15 cellular contexts compared by ENCODE assay signal in the genomic region with DNA sequence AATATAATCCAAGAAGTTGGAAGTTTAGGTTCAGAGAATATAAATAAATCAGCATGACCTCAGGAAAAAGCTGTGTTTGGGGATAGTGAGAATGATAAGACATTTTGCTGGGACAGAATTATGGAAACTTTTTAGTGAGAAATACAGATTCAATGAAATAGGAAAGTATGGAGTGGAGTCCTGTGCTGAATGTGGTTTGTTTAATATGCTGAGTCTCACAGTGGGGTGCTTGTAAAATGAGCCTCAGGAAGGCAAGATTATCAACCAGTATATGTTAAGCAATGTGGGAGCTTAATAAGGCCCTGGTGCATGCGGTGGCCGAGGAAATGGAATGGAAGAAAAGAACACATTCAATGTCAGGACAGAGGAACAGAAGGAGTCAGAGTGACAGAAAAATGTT.
DNase-seq lines count a peak whose midpoint lies in the region; ATAC-seq and TF ChIP-seq lines count a peak whose summit lies in the region.
"Had no signal": no experiment of that assay in that cellular context is flagged by ENCODE, and none has a peak within 500 bp of the region (broad histone marks: within the 10 kb centered on the region; RNA-seq: fewer than 3 reads in every experiment).

No MANE protein-coding gene starts in this region.

- no peak overlapping the region for H3K9ac ChIP-seq in neuronal stem cell (ENCODE audit: low read depth, low read length, poor library complexity)
- H3K9ac ChIP-seq: BLaER1, GM23248 had no signal

- H3K4me3 ChIP-seq in A673 (ENCODE audit: low read depth, low read length, poor library complexity, severe bottlenecking) = no peak overlapping the region
- H3K4me3 ChIP-seq in astrocyte of the cerebellum (ENCODE audit: low read depth, low read length) = no peak overlapping the region
- H3K4me3 ChIP-seq in neuronal stem cell (ENCODE audit: low read length in 2 of 2) = no peak overlapping the region
- H3K4me3 ChIP-seq: BLaER1, GM23248, K562 had no signal

- H2BK120ac ChIP-seq in neuronal stem cell (ENCODE audit: low read depth, low read length) = no peak overlapping the region

- no peak overlapping the region for H2BK5ac ChIP-seq in neuronal stem cell (ENCODE audit: low read length)

- CTCF ChIA-PET in A673 (lab: Charles Lee) = no interaction called here

- H3K27ac ChIP-seq in A673 (ENCODE audit: low read depth, low read length, poor library complexity, severe bottlenecking) = peak overlapping the region; percentile 20
- no peak overlapping the region for H3K27ac ChIP-seq in neuronal stem cell (replicated peaks; ENCODE audit: low read length)
- H3K27ac ChIP-seq: 22Rv1, BLaER1, GM23248 had no signal

- ATAC-seq in GM18873 (IDR thresholded peaks at IDR 0.05; ENCODE audit: low FRiP score, unreplicated experiment) = no peak
- no peak for ATAC-seq in HG02870 (IDR thresholded peaks at IDR 0.05; ENCODE audit: unreplicated experiment)
- ATAC-seq: K562 had no signal

- H2BK12ac ChIP-seq in neuronal stem cell (ENCODE audit: low read length) = no peak overlapping the region

- H3K9me3 ChIP-seq in A673 (ENCODE audit: low read depth, low read length, poor library complexity, severe bottlenecking) (no peaks in the 10 kb centered on the region), neuronal stem cell (replicated peaks in 1 of 2; ENCODE audit: control insufficient read depth in 2 of 2, insufficient read depth in 1 of 2, low read depth in 1 of 2, low read length in 2 of 2) (peaks cover 2 to 4% of the 10 kb centered on the region in 2 donors)

- H2BK15ac ChIP-seq in neuronal stem cell (ENCODE audit: low read length) = no peak overlapping the region

- no peak overlapping the region for H4K91ac ChIP-seq in neuronal stem cell (ENCODE audit: low read depth, low read length, poor library complexity)

- H3K27me3 ChIP-seq in A673 (replicated peaks; ENCODE audit: insufficient read depth, low read depth, low read length, poor library complexity) (no peaks in the 10 kb centered on the region), neuronal stem cell (ENCODE audit: control insufficient read depth in 3 of 3, insufficient read depth in 3 of 3, low read depth in 1 of 3, low read length in 3 of 3) (no peaks in the 10 kb centered on the region)
- H3K27me3 ChIP-seq: BLaER1 had no signal

- TF ChIP-seq CTCF in A673 (conservative IDR thresholded peaks at IDR 0.05; ENCODE audit: low read depth, low read length) = no peak
- TF ChIP-seq CTCF in astrocyte of the cerebellum (IDR thresholded peaks at IDR 0.05; ENCODE audit: low read depth, low read length, missing control alignments) = no peak

- no peak overlapping the region for H4K8ac ChIP-seq in neuronal stem cell (ENCODE audit: low read depth, low read length)

- WGBS in neuronal stem cell (ENCODE audit: extremely low coverage in 2 of 2, insufficient read length in 2 of 2, insufficient replicate concordance in 1 of 2), 2 donors = no CpG with 5 or more reads among the region's 2 CpGs

- no peak overlapping the region for H3K4me2 ChIP-seq in neuronal stem cell (ENCODE audit: insufficient read depth, low read length, poor library complexity, severe bottlenecking)
- H3K4me2 ChIP-seq: BLaER1 had no signal

- POLR2A ChIA-PET in A673 (lab: Charles Lee; ENCODE audit: low non-redundant PET) = no interaction called here

- H3K4ac ChIP-seq in neuronal stem cell (ENCODE audit: low read length) = no peak overlapping the region

- no TSS peak for BruUV-seq in A673 (replicated peaks; lab: Mats Ljungman, UMichigan)

- no peaks in the 10 kb centered on the region for H3K79me1 ChIP-seq in neuronal stem cell (ENCODE audit: low read depth, low read length)

- no peak overlapping the region for H3K14ac ChIP-seq in neuronal stem cell (ENCODE audit: low read length)

- no peak overlapping the region for H3K18ac ChIP-seq in neuronal stem cell (ENCODE audit: low read length)

- H2AFZ ChIP-seq in neuronal stem cell (ENCODE audit: low read length) = peak overlapping the region; percentile 51
- H2AFZ ChIP-seq: GM23248 had no signal

- no peak overlapping the region for H3K23ac ChIP-seq in neuronal stem cell (ENCODE audit: low read depth, low read length, poor library complexity)

- no peak overlapping the region for H2AK5ac ChIP-seq in neuronal stem cell (ENCODE audit: low read depth, low read length)

- intact Hi-C loops in A673 (cut with micrococcal nuclease; ENCODE audit: unreplicated experiment) = no loop called here

- no peaks in the 10 kb centered on the region for H3K36me3 ChIP-seq in A673 (ENCODE audit: insufficient read depth, low read length, poor library complexity, severe bottlenecking)
- H3K36me3 ChIP-seq in neuronal stem cell (replicated peaks in 1 of 2; ENCODE audit: control insufficient read depth in 2 of 2, insufficient read depth in 2 of 2, low read length in 2 of 2) = no peaks in the 10 kb centered on the region
- H3K36me3 ChIP-seq: BLaER1 had no signal

- DNase-seq in A673 (ENCODE audit: low spot score) (peak; percentile 83), NCI-H146 (lab: John Stamatoyannopoulos, UW) (peak; percentile 48), astrocyte of the cerebellum (ENCODE audit: low read depth) (peak; percentile 55), neuronal stem cell (ENCODE audit: low spot score) (no peak), NCI-H524 (lab: John Stamatoyannopoulos, UW) (no peak)
- DNase-seq: AML-193; CD4-positive, CD25-positive, alpha-beta regulatory T cell; DMS53; GM23248; H7 had no signal

- in situ Hi-C loops in astrocyte of the cerebellum (cut with HindIII; ENCODE audit: low sequenced_read_pairs) = no loop called here

- H3K4me1 ChIP-seq in A673 (ENCODE audit: insufficient read depth, low read length, poor library complexity, severe bottlenecking) (peaks cover 23% of the 10 kb centered on the region), neuronal stem cell (ENCODE audit: control insufficient read depth in 2 of 2, insufficient read depth in 1 of 2, low read depth in 1 of 2, low read length in 2 of 2) (peaks cover 0 to 2% of the 10 kb centered on the region in 2 donors)
- H3K4me1 ChIP-seq: BLaER1 had no signal

Comparison
In these comparisons a context has a peak if more than half of its experiments do, and no peak if none do; other contexts are left out.
1. DNase-seq: peak in A673 (single experiment), NCI-H146 (single experiment) and astrocyte of the cerebellum (single experiment); none in neuronal stem cell (single experiment) and NCI-H524 (0 of 2).